1 cellular context compared by ENCODE assay signal in the genomic region with DNA sequence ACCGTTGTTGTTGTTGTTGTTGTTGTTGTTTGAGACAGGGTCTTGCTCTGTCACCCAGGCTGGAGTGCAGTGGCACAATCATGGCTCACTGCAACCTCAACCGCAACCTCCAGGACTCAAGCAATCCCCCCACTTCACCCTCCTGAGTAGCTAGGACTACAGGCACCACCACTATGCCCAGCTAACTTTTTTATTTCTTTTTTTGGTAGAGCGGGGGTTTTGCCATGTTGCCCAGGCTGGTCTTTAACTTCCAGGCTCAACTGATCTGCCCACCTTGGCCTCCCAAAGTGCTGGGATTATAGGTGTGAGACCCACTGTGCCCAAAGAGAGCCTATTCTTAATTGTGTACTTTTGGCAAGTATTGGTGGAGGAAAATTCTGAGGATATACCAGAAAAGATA.
TF ChIP-seq lines count a peak whose summit lies in the region.

No MANE protein-coding gene starts in this region.

TF ChIP-seq in IMR-90, 13 proteins besides CTCF, POLR2A, EP300 and RAD21:
- TF ChIP-seq MAZ (IDR thresholded peaks at IDR 0.05; ENCODE audit: borderline replicate concordance, low read depth, low read length) (no peak), NFE2L2 (IDR thresholded peaks at IDR 0.05; ENCODE audit: low read depth, low read length) (no peak), MXI1 (IDR thresholded peaks at IDR 0.05; ENCODE audit: borderline replicate concordance, low read depth, low read length) (no peak), BHLHE40 (IDR thresholded peaks at IDR 0.05; ENCODE audit: low read depth, low read length) (no peak), FOS (IDR thresholded peaks at IDR 0.05; ENCODE audit: low read depth, low read length) (no peak), SMC3 (IDR thresholded peaks at IDR 0.05; ENCODE audit: low read depth, low read length) (no peak), RCOR1 (IDR thresholded peaks at IDR 0.05; ENCODE audit: insufficient replicate concordance, low read length) (no peak), CHD1 (IDR thresholded peaks at IDR 0.05; ENCODE audit: low read depth, low read length) (no peak), RFX5 (IDR thresholded peaks at IDR 0.05; ENCODE audit: low read depth, low read length) (no peak), CEBPB (IDR thresholded peaks at IDR 0.05; ENCODE audit: low read depth, low read length) (no peak), MAFK (IDR thresholded peaks at IDR 0.05; ENCODE audit: low read depth, low read length) (no peak)
- TF ChIP-seq, protein P1, sequence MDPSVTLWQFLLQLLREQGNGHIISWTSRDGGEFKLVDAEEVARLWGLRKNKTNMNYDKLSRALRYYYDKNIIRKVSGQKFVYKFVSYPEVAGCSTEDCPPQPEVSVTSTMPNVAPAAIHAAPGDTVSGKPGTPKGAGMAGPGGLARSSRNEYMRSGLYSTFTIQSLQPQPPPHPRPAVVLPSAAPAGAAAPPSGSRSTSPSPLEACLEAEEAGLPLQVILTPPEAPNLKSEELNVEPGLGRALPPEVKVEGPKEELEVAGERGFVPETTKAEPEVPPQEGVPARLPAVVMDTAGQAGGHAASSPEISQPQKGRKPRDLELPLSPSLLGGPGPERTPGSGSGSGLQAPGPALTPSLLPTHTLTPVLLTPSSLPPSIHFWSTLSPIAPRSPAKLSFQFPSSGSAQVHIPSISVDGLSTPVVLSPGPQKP (IDR thresholded peaks at IDR 0.05; ENCODE audit: borderline replicate concordance, low read depth, low read length), result no peak
- TF ChIP-seq, protein P2, sequence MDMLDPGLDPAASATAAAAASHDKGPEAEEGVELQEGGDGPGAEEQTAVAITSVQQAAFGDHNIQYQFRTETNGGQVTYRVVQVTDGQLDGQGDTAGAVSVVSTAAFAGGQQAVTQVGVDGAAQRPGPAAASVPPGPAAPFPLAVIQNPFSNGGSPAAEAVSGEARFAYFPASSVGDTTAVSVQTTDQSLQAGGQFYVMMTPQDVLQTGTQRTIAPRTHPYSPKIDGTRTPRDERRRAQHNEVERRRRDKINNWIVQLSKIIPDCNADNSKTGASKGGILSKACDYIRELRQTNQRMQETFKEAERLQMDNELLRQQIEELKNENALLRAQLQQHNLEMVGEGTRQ (IDR thresholded peaks at IDR 0.05; ENCODE audit: low read depth, low read length), result no peak
